Comparison of ENCODE assay signal across 29 cellular contexts in genomic region chr17:80319262-80319998, GRCh38. TPM values are rescaled to one million over a fixed set of nuclear protein-coding genes. Genes with fewer than 3 reads are reported as not detected.
DNase-seq lines count a peak whose midpoint lies in the region; ATAC-seq and TF ChIP-seq lines count a peak whose summit lies in the region.
"Had no signal": no experiment of that assay in that cellular context is flagged by ENCODE, and none has a peak within 500 bp of the region (broad histone marks: within the 10 kb centered on the region; RNA-seq: fewer than 3 reads in every experiment).

No MANE protein-coding gene starts in this region.

- H3K27ac Mint-ChIP-seq in activated naive CD4-positive, alpha-beta T cell treated with anti-CD3 and anti-CD28 coated beads, Interleukin-2, amount 50 U/mL, for 72 hours: peak overlapping the region; percentile 14 to 76
- H3K27ac Mint-ChIP-seq in activated naive CD4-positive, alpha-beta T cell treated with anti-CD3 and anti-CD28 coated beads for 36 hours: no peak overlapping the region
- H3K27ac Mint-ChIP-seq in activated T-helper 1 cell treated with anti-CD3 and anti-CD28 coated beads, Interleukin-12 subunit alpha, Interleukin-12 subunit beta, Interleukin-2, Interleukin-4 antibody, amounts not matched to agents 30 ng/mL and 10 ng/mL and 1 ng/mL, durations not matched to agents 14 hours and 24 hours and 36 hours: peak overlapping the region; percentile 10
- peak overlapping the region; percentile 85 for H3K27ac Mint-ChIP-seq in nephron progenitor cell
- H3K27ac Mint-ChIP-seq: activated naive CD4-positive, alpha-beta T cell treated with anti-CD3 and anti-CD28 coated beads, Interleukin-2, amount 10 ng/mL, durations not matched to agents 7 days and 5 days; dendritic cell treated with granulocyte-macrophage colony-stimulating factor and Interleukin-4, amounts not matched to agents 40 ng/mL and 50 ng/mL, for 4 days had no signal

- no peak overlapping the region for H3K27ac ChIP-seq in upper lobe of right lung
- H3K27ac ChIP-seq: ascending aorta, BLaER1, cardiac muscle cell, neutrophil, tibial artery had no signal

- no peaks in the 10 kb centered on the region for H3K9me3 Mint-ChIP-seq in activated naive CD4-positive, alpha-beta T cell treated with anti-CD3 and anti-CD28 coated beads, Interleukin-2, amount 50 U/mL, for 72 hours
- H3K9me3 Mint-ChIP-seq in activated naive CD4-positive, alpha-beta T cell treated with anti-CD3 and anti-CD28 coated beads for 36 hours: peaks cover 2% of the 10 kb centered on the region
- H3K9me3 Mint-ChIP-seq in activated T-helper 1 cell treated with anti-CD3 and anti-CD28 coated beads, Interleukin-12 subunit alpha, Interleukin-12 subunit beta, Interleukin-2, Interleukin-4 antibody, amounts not matched to agents 30 ng/mL and 10 ng/mL and 1 ng/mL, durations not matched to agents 14 hours and 24 hours and 36 hours: no peaks in the 10 kb centered on the region
- peaks cover 23% of the 10 kb centered on the region for H3K9me3 Mint-ChIP-seq in nephron progenitor cell
- H3K9me3 Mint-ChIP-seq: activated naive CD4-positive, alpha-beta T cell treated with anti-CD3 and anti-CD28 coated beads, Interleukin-2, amount 10 ng/mL, durations not matched to agents 7 days and 5 days; dendritic cell treated with granulocyte-macrophage colony-stimulating factor and Interleukin-4, amounts not matched to agents 40 ng/mL and 50 ng/mL, for 4 days had no signal

- no peaks in the 10 kb centered on the region for H3K9me3 ChIP-seq in upper lobe of right lung
- H3K9me3 ChIP-seq: ascending aorta, Caco-2, HAP-1, neutrophil, tibial artery had no signal

- intact Hi-C loops in activated naive CD4-positive, alpha-beta T cell treated with anti-CD3 and anti-CD28 coated beads for 36 hours (cut with micrococcal nuclease): no loop called here
- intact Hi-C loops in activated T-helper 1 cell treated with anti-CD3 and anti-CD28 coated beads, Interleukin-12 subunit alpha, Interleukin-12 subunit beta, Interleukin-2, Interleukin-4 antibody, amounts not matched to agents 30 ng/mL and 10 ng/mL and 1 ng/mL, durations not matched to agents 14 hours and 24 hours and 36 hours (cut with micrococcal nuclease): no loop called here
- intact Hi-C loops in upper lobe of right lung (cut with DNase I): no loop called here

- no peak for ATAC-seq in activated naive CD4-positive, alpha-beta T cell treated with anti-CD3 and anti-CD28 coated beads, Interleukin-2, amount 50 U/mL, for 72 hours
- ATAC-seq in upper lobe of right lung (peak; percentile 34), GM19455 (IDR thresholded peaks at IDR 0.05; ENCODE audit: unreplicated experiment) (no peak)
- ATAC-seq: stimulated activated naive CD8-positive, alpha-beta T cell treated with anti-CD3 and anti-CD28 coated beads, Interleukin-15, Interleukin-2, amounts not matched to agents 100 U/mL and 50 U/mL, for 24 hours had no signal

- no peak overlapping the region for H3K4me3 ChIP-seq in upper lobe of right lung
- H3K4me3 ChIP-seq: ascending aorta, BLaER1, cardiac muscle cell, HAP-1, lung, tibial artery had no signal

- peaks cover 85% of the 10 kb centered on the region for H3K36me3 ChIP-seq in upper lobe of right lung

- peaks cover 48 to 73% of the 10 kb centered on the region in 2 donors for H3K36me3 Mint-ChIP-seq in activated naive CD4-positive, alpha-beta T cell treated with anti-CD3 and anti-CD28 coated beads, Interleukin-2, amount 50 U/mL, for 72 hours
- H3K36me3 Mint-ChIP-seq in activated naive CD4-positive, alpha-beta T cell treated with anti-CD3 and anti-CD28 coated beads for 36 hours (ENCODE audit: low read depth): peaks cover 67% of the 10 kb centered on the region
- H3K36me3 Mint-ChIP-seq in activated T-helper 1 cell treated with anti-CD3 and anti-CD28 coated beads, Interleukin-12 subunit alpha, Interleukin-12 subunit beta, Interleukin-2, Interleukin-4 antibody, amounts not matched to agents 30 ng/mL and 10 ng/mL and 1 ng/mL, durations not matched to agents 14 hours and 24 hours and 36 hours (ENCODE audit: low read depth): peaks cover 65% of the 10 kb centered on the region
- peaks cover 73% of the 10 kb centered on the region for H3K36me3 Mint-ChIP-seq in nephron progenitor cell (ENCODE audit: low read depth)

- H3K27me3 ChIP-seq in upper lobe of right lung: no peaks in the 10 kb centered on the region
- H3K27me3 ChIP-seq: ascending aorta, BLaER1, cardiac muscle cell, neutrophil, tibial artery had no signal

- CTCF ChIA-PET in activated naive CD4-positive, alpha-beta T cell treated with anti-CD3 and anti-CD28 coated beads for 36 hours (lab: Charles Lee): interaction anchor here (1.2 kb wide), 1 partner anchor 128 kb away, joined by 4 read pairs; no protein-coding TSS in a partner anchor

- no peaks in the 10 kb centered on the region for H3K4me1 ChIP-seq in upper lobe of right lung
- H3K4me1 ChIP-seq: ascending aorta, BLaER1, Caco-2, HAP-1, tibial artery had no signal

- H3K4me1 Mint-ChIP-seq in activated naive CD4-positive, alpha-beta T cell treated with anti-CD3 and anti-CD28 coated beads for 36 hours (ENCODE audit: low read depth): no peaks in the 10 kb centered on the region
- peaks cover 26% of the 10 kb centered on the region for H3K4me1 Mint-ChIP-seq in activated T-helper 1 cell treated with anti-CD3 and anti-CD28 coated beads, Interleukin-12 subunit alpha, Interleukin-12 subunit beta, Interleukin-2, Interleukin-4 antibody, amounts not matched to agents 30 ng/mL and 10 ng/mL and 1 ng/mL, durations not matched to agents 14 hours and 24 hours and 36 hours (ENCODE audit: low read depth)
- H3K4me1 Mint-ChIP-seq in nephron progenitor cell: peaks cover 4% of the 10 kb centered on the region
- H3K4me1 Mint-ChIP-seq: activated naive CD4-positive, alpha-beta T cell treated with anti-CD3 and anti-CD28 coated beads, Interleukin-2, amount 10 ng/mL, durations not matched to agents 7 days and 5 days had no signal

- no peak for DNase-seq in activated naive CD4-positive, alpha-beta T cell treated with anti-CD3 and anti-CD28 coated beads, Interleukin-2, amount 50 U/mL, for 72 hours (ENCODE audit: low spot score in 2 of 2)
- no peak for DNase-seq in activated naive CD4-positive, alpha-beta T cell treated with anti-CD3 and anti-CD28 coated beads for 36 hours
- no peak for DNase-seq in activated T-helper 1 cell treated with anti-CD3 and anti-CD28 coated beads, Interleukin-12 subunit alpha, Interleukin-12 subunit beta, Interleukin-2, Interleukin-4 antibody, amounts not matched to agents 30 ng/mL and 10 ng/mL and 1 ng/mL, durations not matched to agents 14 hours and 24 hours and 36 hours (ENCODE audit: low spot score)
- DNase-seq in nephron progenitor cell (no peak), upper lobe of right lung (peak; percentile 41), DMS53 treated with DMSO at 0.1 percent for 48 hours (lab: John Stamatoyannopoulos, UW; ENCODE audit: unreplicated experiment) (no peak), GM19240 (ENCODE audit: insufficient read length, low spot score) (no peak)
- DNase-seq: activated CD4-positive, CD25-positive, alpha-beta regulatory T cell; activated CD8-positive, alpha-beta memory T cell treated with anti-CD3 and anti-CD28 coated beads, Interleukin-2, amount 50 U/mL, for 48 hours; activated naive CD4-positive, alpha-beta T cell treated with anti-CD3 and anti-CD28 coated beads, Interleukin-2, amount 10 ng/mL, durations not matched to agents 7 days and 5 days; Caco-2; DMS79 treated with DMSO at 0.1 percent for 48 hours; GF-D8; NCI-H1092 treated with DMSO at 0.1 percent for 48 hours; NCI-H187 treated with DMSO at 0.1 percent for 48 hours; NCI-H524 treated with DMSO at 0.1 percent for 48 hours; NK-92 treated with Interleukin-12 subunit alpha and Interleukin-12 subunit beta, amount 100 ng/mL, for 24 hours; SHP77 treated with DMSO at 0.1 percent for 48 hours; stimulated activated naive CD8-positive, alpha-beta T cell treated with anti-CD3 and anti-CD28 coated beads, Interleukin-15, Interleukin-2, amounts not matched to agents 100 U/mL and 50 U/mL, for 24 hours had no signal

- no peaks in the 10 kb centered on the region for H3K27me3 Mint-ChIP-seq in activated naive CD4-positive, alpha-beta T cell treated with anti-CD3 and anti-CD28 coated beads for 36 hours (ENCODE audit: low read depth)
- no peaks in the 10 kb centered on the region for H3K27me3 Mint-ChIP-seq in activated T-helper 1 cell treated with anti-CD3 and anti-CD28 coated beads, Interleukin-12 subunit alpha, Interleukin-12 subunit beta, Interleukin-2, Interleukin-4 antibody, amounts not matched to agents 30 ng/mL and 10 ng/mL and 1 ng/mL, durations not matched to agents 14 hours and 24 hours and 36 hours (ENCODE audit: insufficient read depth)
- no peaks in the 10 kb centered on the region for H3K27me3 Mint-ChIP-seq in nephron progenitor cell (ENCODE audit: low read depth, poor library complexity)
- H3K27me3 Mint-ChIP-seq: activated naive CD4-positive, alpha-beta T cell treated with anti-CD3 and anti-CD28 coated beads, Interleukin-2, amount 10 ng/mL, durations not matched to agents 7 days and 5 days; dendritic cell treated with granulocyte-macrophage colony-stimulating factor and Interleukin-4, amounts not matched to agents 40 ng/mL and 50 ng/mL, for 4 days; progenitor cell of endocrine pancreas had no signal

- no peak overlapping the region for H3K4me3 Mint-ChIP-seq in activated naive CD4-positive, alpha-beta T cell treated with anti-CD3 and anti-CD28 coated beads for 36 hours
- no peak overlapping the region for H3K4me3 Mint-ChIP-seq in activated T-helper 1 cell treated with anti-CD3 and anti-CD28 coated beads, Interleukin-12 subunit alpha, Interleukin-12 subunit beta, Interleukin-2, Interleukin-4 antibody, amounts not matched to agents 30 ng/mL and 10 ng/mL and 1 ng/mL, durations not matched to agents 14 hours and 24 hours and 36 hours
- no peak overlapping the region for H3K4me3 Mint-ChIP-seq in nephron progenitor cell
- H3K4me3 Mint-ChIP-seq: activated naive CD4-positive, alpha-beta T cell treated with anti-CD3 and anti-CD28 coated beads, Interleukin-2, amount 10 ng/mL, durations not matched to agents 7 days and 5 days; dendritic cell treated with granulocyte-macrophage colony-stimulating factor and Interleukin-4, amounts not matched to agents 40 ng/mL and 50 ng/mL, for 4 days had no signal

- TF ChIP-seq CTCF in nephron progenitor cell (IDR thresholded peaks at IDR 0.05) (no peak), upper lobe of right lung (IDR thresholded peaks at IDR 0.05) (no peak)

RNA-seq across cellular contexts. Expression of gene RNF213, which starts 58.8 kb away (rescaled TPM):
- total RNA-seq in activated naive CD4-positive, alpha-beta T cell treated with anti-CD3 and anti-CD28 coated beads, Interleukin-2, amount 50 U/mL, for 72 hours: 100 to 1,000 TPM; 415 to 602 TPM
- 100 to 1,000 TPM; 234 to 250 TPM for total RNA-seq in activated naive CD4-positive, alpha-beta T cell treated with anti-CD3 and anti-CD28 coated beads for 36 hours
- 282 and 290 TPM in 2 replicates for total RNA-seq in activated T-helper 1 cell treated with anti-CD3 and anti-CD28 coated beads, Interleukin-12 subunit alpha, Interleukin-12 subunit beta, Interleukin-2, Interleukin-4 antibody, amounts not matched to agents 30 ng/mL and 10 ng/mL and 1 ng/mL, durations not matched to agents 14 hours and 24 hours and 36 hours
- total RNA-seq in upper lobe of right lung: 236 TPM
